In the genomic region with DNA sequence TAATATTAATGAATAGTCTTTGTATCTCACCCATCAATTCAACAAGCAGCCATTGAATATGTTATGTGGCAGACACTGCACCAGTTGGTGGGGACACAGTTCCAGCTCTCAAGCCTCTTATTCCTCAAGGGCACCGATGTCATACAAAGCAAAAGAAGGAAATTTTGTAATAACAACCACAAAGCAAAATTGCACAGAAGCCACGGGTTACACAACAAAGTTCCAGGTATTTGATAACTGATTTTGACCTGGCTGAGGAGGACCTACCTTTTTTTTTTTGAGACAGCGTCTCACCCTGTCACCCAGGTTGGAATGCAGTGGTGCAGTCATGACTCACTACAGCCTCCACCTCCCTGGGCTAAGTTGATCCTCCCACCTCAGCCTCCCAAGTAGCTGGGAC, we compare ENCODE assay signal across 1 cellular context.
A peak's percentile ranks its signal among the peaks of the same experiment; 100 is the strongest.
TF ChIP-seq lines count a peak whose summit lies in the region.

No MANE protein-coding gene starts in this region.

TF ChIP-seq in HepG2, 621 proteins besides CTCF, POLR2A, EP300 and RAD21:
- TF ChIP-seq SETDB1 (CRISPR knock-in tag; IDR thresholded peaks at IDR 0.05; ENCODE audit: borderline replicate concordance) (no peak), FOSL2 (CRISPR knock-in tag; IDR thresholded peaks at IDR 0.05) (peak; percentile 43; the same call in 1 of the 2 replicates)
- TF ChIP-seq, protein P1, sequence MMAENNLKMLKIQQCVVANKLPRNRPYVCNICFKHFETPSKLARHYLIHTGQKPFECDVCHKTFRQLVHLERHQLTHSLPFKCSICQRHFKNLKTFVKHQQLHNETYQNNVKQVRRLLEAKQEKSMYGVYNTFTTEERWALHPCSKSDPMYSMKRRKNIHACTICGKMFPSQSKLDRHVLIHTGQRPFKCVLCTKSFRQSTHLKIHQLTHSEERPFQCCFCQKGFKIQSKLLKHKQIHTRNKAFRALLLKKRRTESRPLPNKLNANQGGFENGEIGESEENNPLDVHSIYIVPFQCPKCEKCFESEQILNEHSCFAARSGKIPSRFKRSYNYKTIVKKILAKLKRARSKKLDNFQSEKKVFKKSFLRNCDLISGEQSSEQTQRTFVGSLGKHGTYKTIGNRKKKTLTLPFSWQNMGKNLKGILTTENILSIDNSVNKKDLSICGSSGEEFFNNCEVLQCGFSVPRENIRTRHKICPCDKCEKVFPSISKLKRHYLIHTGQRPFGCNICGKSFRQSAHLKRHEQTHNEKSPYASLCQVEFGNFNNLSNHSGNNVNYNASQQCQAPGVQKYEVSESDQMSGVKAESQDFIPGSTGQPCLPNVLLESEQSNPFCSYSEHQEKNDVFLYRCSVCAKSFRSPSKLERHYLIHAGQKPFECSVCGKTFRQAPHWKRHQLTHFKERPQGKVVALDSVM (CRISPR knock-in tag; IDR thresholded peaks at IDR 0.05) = peak; percentile 80
TF ChIP-seq in HepG2: peak in this region for 2.
